In genomic region chr9:120757268-120757900, GRCh38 we compare ENCODE assay signal across 14 cellular contexts. TPM values are rescaled to one million over a fixed set of nuclear protein-coding genes. Genes with fewer than 3 reads are reported as not detected.
DNase-seq lines count a peak whose midpoint lies in the region; ATAC-seq and TF ChIP-seq lines count a peak whose summit lies in the region.
"Had no signal": no experiment of that assay in that cellular context is flagged by ENCODE, and none has a peak within 500 bp of the region (broad histone marks: within the 10 kb centered on the region; RNA-seq: fewer than 3 reads in every experiment).

No MANE protein-coding gene starts in this region.

- peak overlapping the region; percentile 66 for H3K27ac Mint-ChIP-seq in activated naive CD4-positive, alpha-beta T cell treated with anti-CD3 and anti-CD28 coated beads, Interleukin-2, amount 50 U/mL, for 24 hours
- peak overlapping the region; percentile 35 for H3K27ac Mint-ChIP-seq in activated naive CD8-positive, alpha-beta T cell treated with anti-CD3 and anti-CD28 coated beads, Interleukin-2, amount 50 U/mL, for 24 hours

- H3K9me3 ChIP-seq in suprapubic skin, result no peaks in the 10 kb centered on the region
- H3K9me3 ChIP-seq in transverse colon, result no peaks in the 10 kb centered on the region
- no peaks in the 10 kb centered on the region for H3K9me3 ChIP-seq in stomach
- H3K9me3 ChIP-seq: adrenal gland, pancreas had no signal

- TF ChIP-seq EP300 in suprapubic skin (IDR thresholded peaks at IDR 0.05) (no peak), transverse colon (IDR thresholded peaks at IDR 0.05; ENCODE audit: low read depth) (no peak), stomach (IDR thresholded peaks at IDR 0.05) (no peak)

- WGBS in suprapubic skin, result 38% methylated on average over 5 of the region's 5 CpGs
- WGBS in transverse colon (ENCODE audit: low coverage in 1 of 2), 2 donors, result 53 to 56% methylated on average over 5 of the region's 5 CpGs
- 48 to 59% (median 51%) methylated on average over 5 of the region's 5 CpGs for WGBS in stomach, 5 donors

- no peak overlapping the region for H3K4me3 ChIP-seq in suprapubic skin
- no peak overlapping the region for H3K4me3 ChIP-seq in transverse colon
- H3K4me3 ChIP-seq in stomach, result no peak overlapping the region
- H3K4me3 ChIP-seq: adrenal gland, pancreas, smooth muscle cell had no signal

- intact Hi-C loops in transverse colon (cut with DNase I; ENCODE audit: low total_unique reads) (loop anchor here (10.0 kb wide), 1 partner anchor 297 kb away; the partner anchor contains the start of gene C5), stomach (cut with DNase I; ENCODE audit: low total_unique reads) (loop anchor here (5.0 to 10.0 kb wide), 2 partner anchors 177 to 300 kb away; no protein-coding TSS in a partner anchor)

- no peaks in the 10 kb centered on the region for H3K27me3 ChIP-seq in suprapubic skin
- H3K27me3 ChIP-seq in transverse colon, result no peaks in the 10 kb centered on the region
- H3K27me3 ChIP-seq in stomach, result no peaks in the 10 kb centered on the region
- H3K27me3 ChIP-seq: adrenal gland, pancreas had no signal

- in situ Hi-C loops in transverse colon (cut with MboI; ENCODE audit: low pct_ligation_motif_present in 1 of 4, low pct_unique_long_range_greater_than_20kb in 1 of 4, low sequenced_read_pairs in 3 of 4), result loop anchor here (10.0 to 25.0 kb wide), 3 partner anchors 180 to 307 kb away; partner anchors contain the start of genes TRAF1 (in 3 of the 4), C5 (in 1 of the 4) and CNTRL (in 1 of the 4)

- H3K4me1 ChIP-seq in suprapubic skin, result peaks cover 4% of the 10 kb centered on the region
- no peaks in the 10 kb centered on the region for H3K4me1 ChIP-seq in transverse colon
- H3K4me1 ChIP-seq in stomach, result peaks cover 0 to 16% (median 2%) of the 10 kb centered on the region in 4 donors
- H3K4me1 ChIP-seq: pancreas had no signal

- TF ChIP-seq CTCF in suprapubic skin (IDR thresholded peaks at IDR 0.05) (no peak), transverse colon (IDR thresholded peaks at IDR 0.05) (no peak), stomach (IDR thresholded peaks at IDR 0.05) (no peak)

- peaks cover 15% of the 10 kb centered on the region for H3K36me3 ChIP-seq in suprapubic skin
- H3K36me3 ChIP-seq in transverse colon, result peaks cover 0 to 6% (median 0%) of the 10 kb centered on the region in 4 donors
- peaks cover under 1 to 49% (median 38%) of the 10 kb centered on the region in 4 donors for H3K36me3 ChIP-seq in stomach

- peaks cover 29% of the 10 kb centered on the region for H3K4me1 Mint-ChIP-seq in activated naive CD4-positive, alpha-beta T cell treated with anti-CD3 and anti-CD28 coated beads, Interleukin-2, amount 50 U/mL, for 24 hours
- peaks cover 25% of the 10 kb centered on the region for H3K4me1 Mint-ChIP-seq in activated naive CD8-positive, alpha-beta T cell treated with anti-CD3 and anti-CD28 coated beads, Interleukin-2, amount 50 U/mL, for 24 hours

- H3K9me3 Mint-ChIP-seq in activated naive CD4-positive, alpha-beta T cell treated with anti-CD3 and anti-CD28 coated beads, Interleukin-2, amount 50 U/mL, for 24 hours, result no peaks in the 10 kb centered on the region
- H3K9me3 Mint-ChIP-seq in activated naive CD8-positive, alpha-beta T cell treated with anti-CD3 and anti-CD28 coated beads, Interleukin-2, amount 50 U/mL, for 24 hours, result no peaks in the 10 kb centered on the region

- H3K4me3 Mint-ChIP-seq in activated naive CD4-positive, alpha-beta T cell treated with anti-CD3 and anti-CD28 coated beads, Interleukin-2, amount 50 U/mL, for 24 hours, result no peak overlapping the region
- no peak overlapping the region for H3K4me3 Mint-ChIP-seq in activated naive CD8-positive, alpha-beta T cell treated with anti-CD3 and anti-CD28 coated beads, Interleukin-2, amount 50 U/mL, for 24 hours

- peak; percentile 33 for ATAC-seq in activated naive CD8-positive, alpha-beta T cell treated with anti-CD3 and anti-CD28 coated beads, Interleukin-2, amount 50 U/mL, for 24 hours
- ATAC-seq: pancreas had no signal

- TF ChIP-seq POLR2A in suprapubic skin (IDR thresholded peaks at IDR 0.05) (no peak), transverse colon (IDR thresholded peaks at IDR 0.05) (no peak), stomach (IDR thresholded peaks at IDR 0.05) (no peak)

- no peaks in the 10 kb centered on the region for H3K27me3 Mint-ChIP-seq in activated naive CD4-positive, alpha-beta T cell treated with anti-CD3 and anti-CD28 coated beads, Interleukin-2, amount 50 U/mL, for 24 hours
- H3K27me3 Mint-ChIP-seq in activated naive CD8-positive, alpha-beta T cell treated with anti-CD3 and anti-CD28 coated beads, Interleukin-2, amount 50 U/mL, for 24 hours, result no peaks in the 10 kb centered on the region

- peak overlapping the region; percentile 21 for H3K27ac ChIP-seq in suprapubic skin
- no peak overlapping the region for H3K27ac ChIP-seq in transverse colon
- peak overlapping the region in 1 of 5 donors; percentile 35 for H3K27ac ChIP-seq in stomach
- H3K27ac ChIP-seq: adrenal gland, pancreas had no signal

- peaks cover 1% of the 10 kb centered on the region for H3K36me3 Mint-ChIP-seq in activated naive CD4-positive, alpha-beta T cell treated with anti-CD3 and anti-CD28 coated beads, Interleukin-2, amount 50 U/mL, for 24 hours
- peaks cover 15% of the 10 kb centered on the region for H3K36me3 Mint-ChIP-seq in activated naive CD8-positive, alpha-beta T cell treated with anti-CD3 and anti-CD28 coated beads, Interleukin-2, amount 50 U/mL, for 24 hours (ENCODE audit: low read depth)

- DNase-seq in activated naive CD4-positive, alpha-beta T cell treated with anti-CD3 and anti-CD28 coated beads, Interleukin-2, amount 50 U/mL, for 16 hours, result no peak
- DNase-seq in NOMO-1 treated with DMSO at 0.1 percent for 48 hours (lab: John Stamatoyannopoulos, UW; ENCODE audit: unreplicated experiment), result peak; percentile 93
- no peak for DNase-seq in activated naive CD8-positive, alpha-beta T cell treated with anti-CD3 and anti-CD28 coated beads, Interleukin-2, amount 50 U/mL, for 24 hours
- no peak for DNase-seq in suprapubic skin (ENCODE audit: low spot score in 2 of 2)
- DNase-seq in transverse colon, result no peak
- DNase-seq in NCI-H524 treated with DMSO at 0.1 percent for 48 hours (lab: John Stamatoyannopoulos, UW), result no peak
- no peak for DNase-seq in stomach
- DNase-seq: adrenal gland, IMR-90, NCI-H146, NCI-H526, pancreas had no signal

RNA-seq across cellular contexts. Expression of gene FBXW2, which starts 35.8 kb away (rescaled TPM):
- total RNA-seq in suprapubic skin, result 10 to 100 TPM; 40.4 to 74.8 (median 52.3) TPM
- total RNA-seq in transverse colon, result 10 to 100 TPM; 23.3 to 52.1 (median 40.0) TPM
- 10 to 100 TPM; 11.3 to 78.9 (median 31.2) TPM for total RNA-seq in stomach
- polyA plus RNA-seq in stomach, result 10 to 100 TPM in 2 of 3 donors, 1 to 10 TPM in 1; 7.9 to 19.2 (median 16.7) TPM

RNA-seq across cellular contexts. Expression of gene MEGF9, which starts 43.1 kb away (rescaled TPM):
- total RNA-seq in suprapubic skin (10 to 100 TPM; 33.6 to 58.1 (median 46.0) TPM), transverse colon (10 to 100 TPM in 3 of 4 donors, 1 to 10 TPM in 1; 6.7 to 17.9 (median 12.7) TPM), stomach (10 to 100 TPM in 4 of 5 donors, 1 to 10 TPM in 1; 4.1 to 26.8 (median 15.8) TPM)
- polyA plus RNA-seq in stomach, result 1 to 10 TPM; 3.5 to 4.1 (median 3.7) TPM
